ENCODE assay signal across 22 cellular contexts in the genomic region with DNA sequence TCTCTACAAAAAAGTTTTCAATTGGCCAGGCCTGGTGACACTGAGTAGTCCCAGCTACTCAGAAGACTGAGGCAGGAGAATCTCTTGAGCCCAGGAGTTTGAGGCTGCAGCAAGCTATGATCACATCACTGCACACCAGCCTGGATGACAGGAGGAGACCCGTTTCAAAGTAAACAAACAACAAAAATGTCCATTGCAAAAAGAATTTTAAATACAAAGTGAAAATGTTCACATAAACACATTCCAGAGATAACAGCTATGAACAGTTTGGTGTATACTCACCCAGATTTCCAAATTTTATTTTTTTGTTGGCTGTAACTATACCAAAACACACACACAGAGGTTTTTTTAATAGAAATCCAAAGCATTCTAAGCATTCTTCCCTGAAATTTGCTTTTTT. TPM values are rescaled to one million over a fixed set of nuclear protein-coding genes. Genes with fewer than 3 reads are reported as not detected.
DNase-seq lines count a peak whose midpoint lies in the region; ATAC-seq and TF ChIP-seq lines count a peak whose summit lies in the region.
"Had no signal": no experiment of that assay in that cellular context is flagged by ENCODE, and none has a peak within 500 bp of the region (broad histone marks: within the 10 kb centered on the region; RNA-seq: fewer than 3 reads in every experiment).

No MANE protein-coding gene starts in this region.

- no peak for TF ChIP-seq CTCF in fibroblast of the aortic adventitia (IDR thresholded peaks at IDR 0.05; ENCODE audit: insufficient read depth, low read length)

- DNase-seq in GM03348 (ENCODE audit: low spot score) (peak; percentile 39), amniotic epithelial cell (ENCODE audit: low read depth) (peak; percentile 61), fibroblast of the aortic adventitia (ENCODE audit: low read depth) (peak; percentile 16)
- no peak for DNase-seq in natural killer cell treated with Interleukin-12 subunit alpha and Interleukin-12 subunit beta and Interleukin-15 and Interleukin-18, amount 100 ng/mL, for 72 hours (ENCODE audit: low spot score)
- DNase-seq in activated naive CD4-positive, alpha-beta T cell treated with anti-CD3 and anti-CD28 coated beads, Interleukin-2, amount 50 U/mL, for 16 hours: no peak
- DNase-seq: ACHN; BE2C; Caco-2; CD4-positive, alpha-beta T cell; GDM1; NCI-H1436 treated with DMSO at 0.1 percent for 48 hours; NCI-H2029; NCI-H345; NCI-H524 treated with DMSO at 0.1 percent for 48 hours; PC-3; RPMI8226; SHP77 treated with DMSO at 0.1 percent for 48 hours had no signal

- H3K27me3 Mint-ChIP-seq in natural killer cell treated with Interleukin-12 subunit alpha and Interleukin-12 subunit beta and Interleukin-15 and Interleukin-18, amount 100 ng/mL, for 72 hours: peaks cover 34 to 36% of the 10 kb centered on the region in 2 donors

- H3K4me3 Mint-ChIP-seq in natural killer cell treated with Interleukin-12 subunit alpha and Interleukin-12 subunit beta and Interleukin-15 and Interleukin-18, amount 100 ng/mL, for 72 hours: no peak overlapping the region
- H3K4me3 Mint-ChIP-seq: CD4-positive, alpha-beta T cell had no signal

- no peak overlapping the region for H3K4me3 ChIP-seq in fibroblast of the aortic adventitia (ENCODE audit: low read depth, low read length)
- H3K4me3 ChIP-seq: GM12878 had no signal

- H3K9me3 Mint-ChIP-seq in natural killer cell treated with Interleukin-12 subunit alpha and Interleukin-12 subunit beta and Interleukin-15 and Interleukin-18, amount 100 ng/mL, for 72 hours: no peaks in the 10 kb centered on the region
- H3K9me3 Mint-ChIP-seq: CD4-positive, alpha-beta T cell had no signal

- no peaks in the 10 kb centered on the region for H3K36me3 Mint-ChIP-seq in natural killer cell treated with Interleukin-12 subunit alpha and Interleukin-12 subunit beta and Interleukin-15 and Interleukin-18, amount 100 ng/mL, for 72 hours

- no peak for ATAC-seq in natural killer cell treated with Interleukin-12 subunit alpha and Interleukin-12 subunit beta and Interleukin-15 and Interleukin-18, amount 100 ng/mL, for 72 hours
- ATAC-seq in HG03175 (IDR thresholded peaks at IDR 0.05; ENCODE audit: unreplicated experiment) (no peak), HG02870 (IDR thresholded peaks at IDR 0.05; ENCODE audit: unreplicated experiment) (no peak)
- ATAC-seq: GM12878, HepG2, PC-3 had no signal

- no peaks in the 10 kb centered on the region for H3K4me1 Mint-ChIP-seq in natural killer cell treated with Interleukin-12 subunit alpha and Interleukin-12 subunit beta and Interleukin-15 and Interleukin-18, amount 100 ng/mL, for 72 hours (ENCODE audit: low read depth in 2 of 2)

- no peak overlapping the region for H3K27ac Mint-ChIP-seq in natural killer cell treated with Interleukin-12 subunit alpha and Interleukin-12 subunit beta and Interleukin-15 and Interleukin-18, amount 100 ng/mL, for 72 hours
- H3K27ac Mint-ChIP-seq: CD4-positive, alpha-beta T cell had no signal

RNA-seq across cellular contexts. Expression of gene ADRA1B, which starts 39.8 kb away (rescaled TPM):
- 0.63 TPM in 1 of 2 replicates, not detected in the other for total RNA-seq in fibroblast of the aortic adventitia (ENCODE audit: low replicate concordance)
- total RNA-seq in natural killer cell treated with Interleukin-12 subunit alpha and Interleukin-12 subunit beta and Interleukin-15 and Interleukin-18, amount 100 ng/mL, for 72 hours: not detected
- total RNA-seq: Caco-2; CD4-positive, alpha-beta T cell; GM12878; H1; HepG2 had no signal

RNA-seq across cellular contexts. Expression of gene TTC1, which starts 52.9 kb away (rescaled TPM):
- 43.4 and 56.4 TPM in 2 replicates for total RNA-seq in fibroblast of the aortic adventitia (ENCODE audit: low replicate concordance)
- 10 to 100 TPM; 53.8 to 56.6 TPM for total RNA-seq in natural killer cell treated with Interleukin-12 subunit alpha and Interleukin-12 subunit beta and Interleukin-15 and Interleukin-18, amount 100 ng/mL, for 72 hours

Comparison
In these comparisons a context has a peak if more than half of its experiments do, and no peak if none do; other contexts are left out.
1. DNase-seq: peak in GM03348 (single experiment), amniotic epithelial cell (single experiment) and fibroblast of the aortic adventitia (single experiment); none in natural killer cell treated with Interleukin-12 subunit alpha and Interleukin-12 subunit beta and Interleukin-15 and Interleukin-18, amount 100 ng/mL, for 72 hours (single experiment) and activated naive CD4-positive, alpha-beta T cell treated with anti-CD3 and anti-CD28 coated beads, Interleukin-2, amount 50 U/mL, for 16 hours (single experiment).